In genomic region chr7:158560386-158560785, GRCh38 we compare ENCODE assay signal across 27 cellular contexts. TPM values are rescaled to one million over a fixed set of nuclear protein-coding genes. Genes with fewer than 3 reads are reported as not detected.
"Had no signal": no experiment of that assay in that cellular context is flagged by ENCODE, and none has a peak within 500 bp of the region (broad histone marks: within the 10 kb centered on the region; RNA-seq: fewer than 3 reads in every experiment).

No MANE protein-coding gene starts in this region.

- DNase-seq: cerebellar nuclear complex; dermis blood vessel endothelial cell; dorsolateral prefrontal cortex; effector CD4-positive, alpha-beta T cell; effector memory CD4-positive, alpha-beta T cell; esophagus squamous epithelium; foreskin fibroblast; foreskin melanocyte; gastrocnemius medialis; glutamatergic neuron; head of caudate nucleus; heart right ventricle; hippocampal formation; left cardiac atrium; left lung; left ventricle myocardium superior; mammary epithelial cell; mesendoderm; midbrain had no signal

- H3K4me3 ChIP-seq: coronary artery, dorsolateral prefrontal cortex, esophagus squamous epithelium, gastrocnemius medialis, heart right ventricle, left lung, lung had no signal

- H3K9me3 ChIP-seq: esophagus squamous epithelium, gastrocnemius medialis, heart right ventricle, left lung had no signal

- H3K27ac ChIP-seq: coronary artery, dorsolateral prefrontal cortex, esophagus squamous epithelium, gastrocnemius medialis, heart right ventricle, left lung had no signal

- H3K36me3 ChIP-seq: esophagus squamous epithelium, gastrocnemius medialis, heart right ventricle, left lung had no signal

- ATAC-seq: esophagus mucosa, gastrocnemius medialis, heart right ventricle, left cardiac atrium, left lung, left ventricle myocardium superior had no signal

- FAIRE-seq: colon, endometrium, endothelial cell of umbilical vein, islet of Langerhans, keratinocyte had no signal

- H3K4me1 ChIP-seq: esophagus squamous epithelium, gastrocnemius medialis, heart right ventricle, left lung had no signal

RNA-seq across cellular contexts. Expression of gene PTPRN2, which starts 27.2 kb away (rescaled TPM):
- polyA plus RNA-seq: keratinocyte, mammary epithelial cell had no signal
